In the genomic region with DNA sequence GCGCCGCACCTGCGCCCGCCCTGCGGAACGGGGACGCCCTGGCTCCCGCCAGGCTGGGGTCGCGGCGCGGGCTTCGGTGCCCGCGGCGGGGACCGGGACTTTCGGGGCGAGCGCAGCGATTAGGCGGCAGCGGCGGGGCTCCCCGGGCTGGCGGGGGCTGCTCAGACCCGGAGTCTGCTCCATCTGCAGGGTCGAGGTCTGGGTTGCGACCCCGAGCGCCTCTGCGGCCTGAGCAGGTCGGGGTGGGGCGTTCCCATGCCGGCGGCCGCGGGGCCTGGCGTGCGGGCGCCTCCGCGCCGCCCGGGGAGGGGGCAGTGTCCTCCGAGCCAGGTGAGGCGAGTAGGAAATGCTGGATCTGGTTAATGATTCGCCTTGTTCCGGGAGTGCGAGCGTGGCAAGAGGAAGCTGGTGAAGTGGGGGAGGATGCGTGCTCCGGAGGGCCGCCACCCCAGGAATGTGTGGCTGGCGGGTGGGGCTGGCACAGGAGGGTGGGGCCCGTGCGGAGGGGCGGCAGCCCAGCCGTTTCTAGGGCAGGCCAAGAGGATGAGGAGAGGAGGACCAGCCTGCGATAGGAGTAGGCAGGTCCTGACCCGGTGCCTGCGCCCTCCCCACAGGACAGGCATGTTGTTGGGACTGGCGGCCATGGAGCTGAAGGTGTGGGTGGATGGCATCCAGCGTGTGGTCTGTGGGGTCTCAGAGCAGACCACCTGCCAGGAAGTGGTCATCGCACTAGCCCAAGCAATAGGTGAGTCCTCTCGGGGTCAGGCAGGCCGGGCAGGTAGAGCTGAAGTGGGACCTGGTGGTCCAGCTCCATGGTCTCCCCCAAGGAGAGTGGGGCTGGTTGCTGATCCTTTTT, we compare ENCODE assay signal across 8 cellular contexts. TPM values are rescaled to one million over a fixed set of nuclear protein-coding genes. Genes with fewer than 3 reads are reported as not detected.
DNase-seq lines count a peak whose midpoint lies in the region; ATAC-seq lines count a peak whose summit lies in the region.

No MANE protein-coding gene starts in this region.

- H3K79me2 ChIP-seq in Karpas-422 (ENCODE audit: low read length): 0 out of 2 replicates have a peak, but pooled peaks cover 4% of the 10 kb centered on the region

- peaks cover 17% of the 10 kb centered on the region; the same call in 1 of the 2 replicates for H4K20me1 ChIP-seq in Karpas-422 (ENCODE audit: insufficient read depth, low read depth, low read length)

- H3K27ac Mint-ChIP-seq in activated naive CD8-positive, alpha-beta T cell: no peak overlapping the region
- peak overlapping the region; percentile 19 for H3K27ac Mint-ChIP-seq in stimulated activated memory B cell treated with anti-CD40 and anti-IgM and Interleukin-4, amounts not matched to agents 10 μg/mL and 1 μg/mL and 100 μg/mL, for 72 hours

- peak overlapping the region; percentile 91 for H3K4me3 Mint-ChIP-seq in activated naive CD8-positive, alpha-beta T cell
- peak overlapping the region; percentile 82 for H3K4me3 Mint-ChIP-seq in stimulated activated memory B cell treated with anti-CD40 and anti-IgM and Interleukin-4, amounts not matched to agents 10 μg/mL and 1 μg/mL and 100 μg/mL, for 72 hours

- H3K9me3 ChIP-seq in Karpas-422 (ENCODE audit: low read length) (no peaks in the 10 kb centered on the region), iPS-20b (ENCODE audit: insufficient read depth, low read depth, low read length) (no peaks in the 10 kb centered on the region)

- H3K4me1 ChIP-seq in Karpas-422 (ENCODE audit: low read length): peaks cover 23% of the 10 kb centered on the region
- peaks cover 4% of the 10 kb centered on the region; the same call in 1 of the 2 replicates for H3K4me1 ChIP-seq in iPS-20b (ENCODE audit: insufficient read depth, low read length)

- H3K36me3 ChIP-seq in Karpas-422 (ENCODE audit: insufficient read depth, low read length): no peaks in the 10 kb centered on the region
- H3K36me3 ChIP-seq in iPS-20b (ENCODE audit: insufficient read depth, low read depth, low read length): peaks cover 7% of the 10 kb centered on the region; the same call in 1 of the 2 replicates

- H3K4me3 ChIP-seq in Karpas-422 (ENCODE audit: low read length) (peak overlapping the region; percentile 95), iPS-20b (ENCODE audit: low read length) (peak overlapping the region; percentile 77)

- no peaks in the 10 kb centered on the region for H3K9me2 ChIP-seq in Karpas-422 (replicated peaks; ENCODE audit: insufficient read depth, low read length)

- H3K9ac ChIP-seq in Karpas-422 (ENCODE audit: low read length) (peak overlapping the region; percentile 79), iPS-20b (ENCODE audit: low read depth, low read length) (peak overlapping the region; percentile 68)

- H3K4me2 ChIP-seq in Karpas-422 (ENCODE audit: low read depth, low read length, poor library complexity, severe bottlenecking): peak overlapping the region; percentile 81

- H3K27me3 ChIP-seq in Karpas-422 (ENCODE audit: low read length) (no peaks in the 10 kb centered on the region), iPS-20b (ENCODE audit: insufficient read depth, low read length) (peaks cover 37% of the 10 kb centered on the region)

- H3K27ac ChIP-seq in Karpas-422 (ENCODE audit: low read length) (no peak overlapping the region), iPS-20b (ENCODE audit: low read length) (no peak overlapping the region)

- no peaks in the 10 kb centered on the region for H3K36me3 Mint-ChIP-seq in activated naive CD8-positive, alpha-beta T cell
- H3K36me3 Mint-ChIP-seq in stimulated activated memory B cell treated with anti-CD40 and anti-IgM and Interleukin-4, amounts not matched to agents 10 μg/mL and 1 μg/mL and 100 μg/mL, for 72 hours: peaks cover 5% of the 10 kb centered on the region

- H2AFZ ChIP-seq in Karpas-422 (ENCODE audit: low read length): peak overlapping the region; percentile 79; the same call in 1 of the 2 replicates

- peaks cover 9% of the 10 kb centered on the region for H3K4me1 Mint-ChIP-seq in activated naive CD8-positive, alpha-beta T cell (ENCODE audit: low read depth)
- H3K4me1 Mint-ChIP-seq in stimulated activated memory B cell treated with anti-CD40 and anti-IgM and Interleukin-4, amounts not matched to agents 10 μg/mL and 1 μg/mL and 100 μg/mL, for 72 hours: peaks cover 24% of the 10 kb centered on the region

- H3K27me3 Mint-ChIP-seq in activated naive CD8-positive, alpha-beta T cell: no peaks in the 10 kb centered on the region
- no peaks in the 10 kb centered on the region for H3K27me3 Mint-ChIP-seq in stimulated activated memory B cell treated with anti-CD40 and anti-IgM and Interleukin-4, amounts not matched to agents 10 μg/mL and 1 μg/mL and 100 μg/mL, for 72 hours

- peak; percentile 61 for DNase-seq in NCI-H2196 (lab: John Stamatoyannopoulos, UW; ENCODE audit: unreplicated experiment)
- no peak for DNase-seq in NCI-H2196 treated with DMSO at 0.1 percent for 48 hours (lab: John Stamatoyannopoulos, UW; ENCODE audit: unreplicated experiment)
- peak; percentile 51 for DNase-seq in H4 (ENCODE audit: low spot score)
- DNase-seq in Karpas-422: peak; percentile 57
- DNase-seq in GM19240 (ENCODE audit: insufficient read length, low spot score): no peak

- peak; percentile 31 for ATAC-seq in stimulated activated memory B cell treated with anti-CD40 and anti-IgM and Interleukin-4, amounts not matched to agents 10 μg/mL and 1 μg/mL and 100 μg/mL, for 72 hours

- H3K9me3 Mint-ChIP-seq in activated naive CD8-positive, alpha-beta T cell (ENCODE audit: low read depth): no peaks in the 10 kb centered on the region
- H3K9me3 Mint-ChIP-seq in stimulated activated memory B cell treated with anti-CD40 and anti-IgM and Interleukin-4, amounts not matched to agents 10 μg/mL and 1 μg/mL and 100 μg/mL, for 72 hours: no peaks in the 10 kb centered on the region

RNA-seq across cellular contexts. Expression of a gene that starts 0.6 kb away (rescaled TPM):
- 16.8 and 17.3 TPM in 2 replicates for total RNA-seq in H4 (2014; rRNA removed; shearing (Covaris generic))
- 13.8 and 29.1 TPM in 2 replicates for total RNA-seq in Karpas-422 (2014; rRNA removed; shearing (Covaris generic); ENCODE audit: low replicate concordance)

RNA-seq across cellular contexts. Expression of a gene that starts 0.8 kb away (rescaled TPM):
- total RNA-seq in H4 (2014; rRNA removed; shearing (Covaris generic)): 1.4 and 2.6 TPM in 2 replicates
- total RNA-seq in Karpas-422 (2014; rRNA removed; shearing (Covaris generic); ENCODE audit: low replicate concordance): 6.2 and 14.3 TPM in 2 replicates

RNA-seq across cellular contexts. Expression of a gene that starts 14.9 kb away (rescaled TPM):
- total RNA-seq in H4 (2014; rRNA removed; shearing (Covaris generic)): 14.5 and 15.3 TPM in 2 replicates
- 8.7 and 20.9 TPM in 2 replicates for total RNA-seq in Karpas-422 (2014; rRNA removed; shearing (Covaris generic); ENCODE audit: low replicate concordance)

RNA-seq across cellular contexts. Expression of a gene that starts 24.0 kb away (rescaled TPM):
- total RNA-seq in H4 (2014; rRNA removed; shearing (Covaris generic)): 0.18 and 0.19 TPM in 2 replicates
- 0.37 and 4.6 TPM in 2 replicates for total RNA-seq in Karpas-422 (2014; rRNA removed; shearing (Covaris generic); ENCODE audit: low replicate concordance)

RNA-seq across cellular contexts. Expression of a gene that starts 26.0 kb away (rescaled TPM):
- 64.1 and 76.1 TPM in 2 replicates for total RNA-seq in H4 (2014; rRNA removed; shearing (Covaris generic))
- total RNA-seq in Karpas-422 (2014; rRNA removed; shearing (Covaris generic); ENCODE audit: low replicate concordance): 8.5 and 53.1 TPM in 2 replicates

Comparison
In these comparisons a context has a peak if more than half of its experiments do, and no peak if none do; other contexts are left out.
1. DNase-seq: peak in NCI-H2196 (single experiment), H4 (single experiment) and Karpas-422 (single experiment); none in NCI-H2196 treated with DMSO at 0.1 percent for 48 hours (single experiment) and GM19240 (single experiment).